ENCODE assay signal across 17 cellular contexts in genomic region chr21:38909929-38910328, GRCh38.
A peak's percentile ranks its signal among the peaks of the same experiment; 100 is the strongest.
DNase-seq lines count a peak whose midpoint lies in the region; ATAC-seq, FAIRE-seq and TF ChIP-seq lines count a peak whose summit lies in the region.
"Had no signal": no experiment of that assay in that cellular context is flagged by ENCODE, and none has a peak within 500 bp of the region (broad histone marks: within the 10 kb centered on the region; RNA-seq: fewer than 3 reads in every experiment).

No MANE protein-coding gene starts in this region.

- H3K4ac ChIP-seq in H1 (replicated peaks; ENCODE audit: insufficient read length, low read depth, low read length), result no peak overlapping the region

- H3K27me3 ChIP-seq in H1 (replicated peaks in 1 of 4; ENCODE audit: control insufficient read depth in 3 of 4, extremely low read depth in 1 of 4, insufficient read depth in 3 of 4, low read length in 3 of 4), result peaks cover 0 to 10% (median 2%) of the 10 kb centered on the region in 4 experiments; a peak in 3 of 7 replicates
- no peaks in the 10 kb centered on the region for H3K27me3 ChIP-seq in mucosa of rectum (ENCODE audit: control insufficient read depth in 2 of 2, insufficient read depth in 2 of 2, low read length in 2 of 2)
- no peaks in the 10 kb centered on the region for H3K27me3 ChIP-seq in thymus (ENCODE audit: control insufficient read depth, insufficient read depth)
- peaks cover 3% of the 10 kb centered on the region for H3K27me3 ChIP-seq in H7 (ENCODE audit: control insufficient read depth, insufficient read depth, low read length)

- H2AK5ac ChIP-seq in H1 (ENCODE audit: low read depth, low read length), result no peak overlapping the region

- H3K4me2 ChIP-seq in H1 (ENCODE audit: insufficient read depth in 1 of 2, low read depth in 2 of 2, low read length in 2 of 2), result no peak overlapping the region

- peaks cover 12% of the 10 kb centered on the region for H3K23me2 ChIP-seq in H1 (ENCODE audit: low read depth, low read length)

- no peak for FAIRE-seq in H1 (lab: Jason Lieb, UNC)

- H3K4me1 ChIP-seq in H1 (replicated peaks in 1 of 4; ENCODE audit: control insufficient read depth in 3 of 4, insufficient read depth in 4 of 4, low read length in 3 of 4) (peaks cover 2 to 27% (median 10%) of the 10 kb centered on the region in 4 experiments), mucosa of rectum (ENCODE audit: control insufficient read depth in 2 of 2, insufficient read depth in 2 of 2, low read length in 2 of 2) (peaks cover 49 to 75% of the 10 kb centered on the region in 2 donors), thymus (ENCODE audit: control insufficient read depth, insufficient read depth, low read length) (peaks cover 3% of the 10 kb centered on the region)

- H3K56ac ChIP-seq in H1 (replicated peaks; ENCODE audit: insufficient read length, low read depth, low read length), result no peak overlapping the region

- H4K5ac ChIP-seq in H1 (ENCODE audit: insufficient read length, low read depth, low read length), result no peak overlapping the region

- no peak for ATAC-seq in GM19455 (IDR thresholded peaks at IDR 0.05; ENCODE audit: unreplicated experiment)

- peak overlapping the region; percentile 37 for H2AFZ ChIP-seq in H1 (ENCODE audit: low read length)

- H3K23ac ChIP-seq in H1 (ENCODE audit: insufficient read length), result no peak overlapping the region

- H3K4me3 ChIP-seq in H1 (ENCODE audit: extremely low read depth in 1 of 4, insufficient read depth in 2 of 4, low read depth in 3 of 4, low read length in 4 of 4) (no peak overlapping the region), mucosa of rectum (ENCODE audit: low read length in 2 of 2) (no peak overlapping the region), thymus (ENCODE audit: low read length) (no peak overlapping the region), H7 (ENCODE audit: insufficient read depth, low read depth, low read length) (no peak overlapping the region)

- WGBS in H1 (ENCODE audit: extremely low coverage in 1 of 2, insufficient coverage in 1 of 2, insufficient read length in 1 of 2, insufficient replicate concordance in 2 of 2, low coverage in 1 of 2, low lambda C conversion rate in 2 of 2, missing lambda C conversion rate in 1 of 2), 2 experiments, result 89% methylated on average over 7 of the region's 7 CpGs; no CpG with 5 or more reads in 1 of the 2 experiments
- 95% methylated on average over 7 of the region's 7 CpGs for WGBS in thymus

- POLR2A ChIA-PET in RWPE1 (lab: Yijun Ruan, JAX; ENCODE audit: low non-redundant PET) (no interaction called here), H1 (lab: Charles Lee; ENCODE audit: partially characterized antibody) (interaction anchor here (0.6 kb wide), 1 partner anchor 192 kb away, joined by 5 read pairs; no protein-coding TSS in a partner anchor)

- peaks cover 0 to 8% of the 10 kb centered on the region in 2 experiments for H4K20me1 ChIP-seq in H1 (replicated peaks in 1 of 2; ENCODE audit: control insufficient read depth in 1 of 2, insufficient read depth in 2 of 2, low read length in 2 of 2)

- H2BK15ac ChIP-seq in H1 (ENCODE audit: low read length), result 0 out of 2 replicates have a peak overlapping the region, but pooled peaks have one; percentile 62

- TF ChIP-seq CTCF in RWPE1 (conservative IDR thresholded peaks at IDR 0.05; ENCODE audit: low read depth), result no peak
- TF ChIP-seq CTCF in H1 (IDR thresholded peaks at IDR 0.05; ENCODE audit: control extremely low read depth in 1 of 3, insufficient read depth in 1 of 3, low read depth in 1 of 3, low read length in 3 of 3), result no peak

- H3K9ac ChIP-seq in H1 (replicated peaks in 1 of 4; ENCODE audit: extremely low read depth in 1 of 4, low read depth in 3 of 4, low read length in 3 of 4), result no peak overlapping the region
- H3K9ac ChIP-seq in mucosa of rectum (ENCODE audit: low read depth in 1 of 2, low read length in 2 of 2), result peak overlapping the region in 1 of 2 donors; percentile 62

- no peak for TF ChIP-seq POLR2A in H1 (IDR thresholded peaks at IDR 0.05; ENCODE audit: control extremely low read depth in 1 of 2, low read depth in 2 of 2, low read length in 2 of 2)

- no peak overlapping the region for H2BK20ac ChIP-seq in H1 (ENCODE audit: low read length)

- no peak for TF ChIP-seq RAD21 in H1 (IDR thresholded peaks at IDR 0.05 in 1 of 2, conservative IDR thresholded peaks at IDR 0.05 in 1 of 2; ENCODE audit: low read depth in 2 of 2, low read length in 2 of 2)

- CTCF ChIA-PET in RWPE1 (lab: Yijun Ruan, JAX), result interaction anchor here (0.6 kb wide), 1 partner anchor 99 kb away, joined by 3 read pairs; no protein-coding TSS in a partner anchor
- CTCF ChIA-PET in H1 (lab: Charles Lee; ENCODE audit: partially characterized antibody), result interaction anchor here (0.6 to 1.5 kb wide), 4 partner anchors 14 to 129 kb away, joined by 3 read pairs; no protein-coding TSS in a partner anchor

- H4K8ac ChIP-seq in H1 (ENCODE audit: extremely low read depth, insufficient read depth, low read length), result no peak overlapping the region

- peak overlapping the region; percentile 45 for H2BK120ac ChIP-seq in H1 (replicated peaks; ENCODE audit: low read depth, low read length)

- H3K27ac ChIP-seq in RWPE1 (peak overlapping the region; percentile 88), H1 (ENCODE audit: low read depth, low read length) (no peak overlapping the region), mucosa of rectum (ENCODE audit: low read depth in 2 of 2, low read length in 2 of 2) (peak overlapping the region; percentile 56 to 97), thymus (ENCODE audit: low read depth) (peak overlapping the region; percentile 37)

- DNase-seq in RWPE1 (ENCODE audit: low spot score) (no peak), H1 (ENCODE audit: low read depth in 1 of 2, low spot score in 2 of 2) (no peak), H7 (no peak), NCI-H524 (lab: John Stamatoyannopoulos, UW) (no peak)
- DNase-seq in activated CD4-positive, CD25-positive, alpha-beta regulatory T cell treated with anti-CD3 and anti-CD28 coated beads, Interleukin-2, amount 50 U/mL, for 72 hours, result no peak
- DNase-seq: C1 segment of cervical spinal cord; DND-41; effector CD4-positive, alpha-beta T cell; midbrain; NCI-H2029 treated with DMSO at 0.1 percent for 48 hours; NCI-H526; posterior cingulate gyrus; stimulated activated CD4-positive, alpha-beta T cell treated with anti-CD3 and anti-CD28 coated beads, Interleukin-2, amount 100 ng/mL, for 24 hours; T-helper 1 cell had no signal

- H3K36me3 ChIP-seq in H1 (ENCODE audit: control insufficient read depth in 2 of 4, insufficient read depth in 4 of 4, low read length in 3 of 4), result no peaks in the 10 kb centered on the region
- H3K36me3 ChIP-seq in mucosa of rectum (ENCODE audit: control insufficient read depth in 2 of 2, insufficient read depth in 2 of 2, low read length in 2 of 2), result no peaks in the 10 kb centered on the region
- no peaks in the 10 kb centered on the region for H3K36me3 ChIP-seq in thymus (ENCODE audit: control insufficient read depth, insufficient read depth)
- H3K36me3 ChIP-seq in H7 (replicated peaks; ENCODE audit: control insufficient read depth, insufficient read depth, low read length), result no peaks in the 10 kb centered on the region

- no peak overlapping the region for H3K14ac ChIP-seq in H1 (ENCODE audit: insufficient read length)

- H3K79me2 ChIP-seq in H1 (ENCODE audit: control insufficient read depth in 1 of 2, insufficient read depth in 2 of 2, low read length in 2 of 2), result no peaks in the 10 kb centered on the region

- peak overlapping the region; percentile 29 for H4K91ac ChIP-seq in H1 (replicated peaks; ENCODE audit: insufficient read length, low read length)

- H3K18ac ChIP-seq in H1 (ENCODE audit: extremely low read depth, low read length), result peak overlapping the region; percentile 65; the same call in 1 of the 2 replicates

- H3K79me1 ChIP-seq in H1 (ENCODE audit: low read depth, low read length), result 0 out of 2 replicates have a peak, but pooled peaks cover 2% of the 10 kb centered on the region

- no peak overlapping the region for H2BK12ac ChIP-seq in H1 (ENCODE audit: low read depth, low read length)

- TF ChIP-seq EP300 in H1 (IDR thresholded peaks at IDR 0.05; ENCODE audit: borderline replicate concordance in 1 of 2, low read depth in 2 of 2, low read length in 2 of 2), result no peak

- H3K9me3 ChIP-seq in H1 (ENCODE audit: insufficient read depth in 2 of 2, low read depth in 1 of 2, low read length in 1 of 2) (no peaks in the 10 kb centered on the region), mucosa of rectum (ENCODE audit: control insufficient read depth in 2 of 2, low read length in 2 of 2) (no peaks in the 10 kb centered on the region), thymus (ENCODE audit: control insufficient read depth) (no peaks in the 10 kb centered on the region)

- H2BK5ac ChIP-seq in H1 (ENCODE audit: low read depth, low read length), result 0 out of 2 replicates have a peak overlapping the region, but pooled peaks have one; percentile 41

TF ChIP-seq in H1, 55 proteins besides CTCF, POLR2A, EP300 and RAD21:
- TF ChIP-seq CHD2 (IDR thresholded peaks at IDR 0.05; ENCODE audit: low read length) (no peak), KDM5A (IDR thresholded peaks at IDR 0.05; ENCODE audit: low read length) (no peak), FOSL1 (IDR thresholded peaks at IDR 0.05; ENCODE audit: insufficient read depth, low read depth, low read length) (no peak), JUN (IDR thresholded peaks at IDR 0.05; ENCODE audit: low read depth, low read length) (no peak), HDAC6 (IDR thresholded peaks at IDR 0.05; ENCODE audit: low read depth, low read length) (no peak), BRCA1 (IDR thresholded peaks at IDR 0.05; ENCODE audit: low read depth, low read length) (no peak), KDM1A (IDR thresholded peaks at IDR 0.05; ENCODE audit: borderline replicate concordance, low read length) (no peak), CBX8 (IDR thresholded peaks at IDR 0.05; ENCODE audit: borderline replicate concordance, low read depth, low read length) (no peak), CREB1 (IDR thresholded peaks at IDR 0.05) (no peak), SAP30 (IDR thresholded peaks at IDR 0.05; ENCODE audit: insufficient read depth, insufficient replicate concordance, low read length) (no peak), POU5F1 (IDR thresholded peaks at IDR 0.05; ENCODE audit: low read depth, low read length) (no peak), POLR2AphosphoS5 (IDR thresholded peaks at IDR 0.05; ENCODE audit: low read depth, low read length) (no peak), CEBPB (IDR thresholded peaks at IDR 0.05; ENCODE audit: low read depth, low read length) (no peak), EZH2 (IDR thresholded peaks at IDR 0.05; ENCODE audit: low read depth, low read length, severe bottlenecking) (no peak), HDAC2 (IDR thresholded peaks at IDR 0.05; ENCODE audit: borderline replicate concordance in 1 of 2, low read depth in 2 of 2, low read length in 2 of 2) (no peak), RNF2 (IDR thresholded peaks at IDR 0.05; ENCODE audit: borderline replicate concordance, low read depth, low read length, missing control alignments, poor library complexity, severe bottlenecking) (no peak)
TF ChIP-seq in H1: peak in this region for 0.
